Comparison of ENCODE assay signal across 26 cellular contexts in the genomic region with DNA sequence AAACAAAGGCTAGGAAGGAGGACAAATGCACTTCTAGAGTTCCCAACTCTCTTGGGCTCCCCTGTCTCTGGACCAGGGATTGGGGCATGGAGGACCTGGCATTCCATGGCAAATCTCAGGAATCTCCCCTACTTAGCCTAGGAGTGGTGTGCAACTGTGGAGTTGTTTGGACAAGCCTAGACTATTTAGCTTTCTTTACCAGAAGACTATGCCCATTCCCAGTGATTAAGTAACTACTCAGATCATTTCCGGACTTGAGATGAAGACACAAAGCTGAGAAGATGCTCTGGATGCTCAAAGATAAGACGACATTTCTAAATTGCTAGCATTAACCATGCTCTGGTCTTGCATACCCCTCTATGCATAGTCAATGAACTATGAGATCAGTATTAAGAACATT. TPM values are rescaled to one million over a fixed set of nuclear protein-coding genes. Genes with fewer than 3 reads are reported as not detected.
"Had no signal": no experiment of that assay in that cellular context is flagged by ENCODE, and none has a peak within 500 bp of the region (broad histone marks: within the 10 kb centered on the region; RNA-seq: fewer than 3 reads in every experiment).

No MANE protein-coding gene starts in this region.

- H3K27ac ChIP-seq: gastroesophageal sphincter, heart left ventricle, hepatocyte, left lung, neural progenitor cell, parathyroid adenoma, prostate gland, right atrium auricular region, testis, tibial artery had no signal

- H2AFZ ChIP-seq: hepatocyte, neural progenitor cell, parathyroid adenoma had no signal

- H3K4me1 ChIP-seq: gastroesophageal sphincter, left lung, parathyroid adenoma, prostate gland, right atrium auricular region, testis, tibial artery had no signal

- H3K4me2 ChIP-seq: hepatocyte, neural progenitor cell had no signal

- H3K9me3 Mint-ChIP-seq: effector memory CD8-positive, alpha-beta T cell; neural progenitor cell; stimulated activated memory B cell treated with anti-CD40 and anti-IgM and Interleukin-4, amounts not matched to agents 10 μg/mL and 1 μg/mL and 100 μg/mL, for 72 hours had no signal

- ATAC-seq: effector memory CD8-positive, alpha-beta T cell; esophagus mucosa; gastroesophageal sphincter; heart left ventricle; left cardiac atrium; left lung; naive thymus-derived CD4-positive, alpha-beta T cell; sciatic nerve; stimulated activated memory B cell treated with anti-CD40 and anti-IgM and Interleukin-4, amounts not matched to agents 10 μg/mL and 1 μg/mL and 100 μg/mL, for 72 hours; stimulated activated naive CD8-positive, alpha-beta T cell treated with anti-CD3 and anti-CD28 coated beads, Interleukin-15, Interleukin-2, amounts not matched to agents 100 U/mL and 50 U/mL, for 24 hours had no signal

- H3K9me3 ChIP-seq: gastroesophageal sphincter, heart left ventricle, left lung, prostate gland, right atrium auricular region, testis, tibial artery had no signal

- FAIRE-seq: endometrium had no signal

- H3K27me3 ChIP-seq: gastroesophageal sphincter, heart left ventricle, hepatocyte, neural progenitor cell, right atrium auricular region, testis, tibial artery had no signal

- H3K4me3 Mint-ChIP-seq: effector memory CD8-positive, alpha-beta T cell; naive thymus-derived CD4-positive, alpha-beta T cell; nephron; neural progenitor cell; stimulated activated memory B cell treated with anti-CD40 and anti-IgM and Interleukin-4, amounts not matched to agents 10 μg/mL and 1 μg/mL and 100 μg/mL, for 72 hours; type B pancreatic cell had no signal

- H3K79me2 ChIP-seq: hepatocyte, parathyroid adenoma had no signal

- DNase-seq: cortex of kidney; effector memory CD8-positive, alpha-beta T cell; heart left ventricle; left cardiac atrium; left lung; mesendoderm; midbrain; naive thymus-derived CD4-positive, alpha-beta T cell; stimulated activated CD4-positive, alpha-beta T cell treated with anti-CD3 and anti-CD28 coated beads, Interleukin-2, amount 100 ng/mL, for 24 hours; stimulated activated CD4-positive, alpha-beta T cell treated with anti-CD3 and anti-CD28 coated beads, Interleukin-4, amount 100 ng/mL, for 4 hours; stimulated activated naive CD8-positive, alpha-beta T cell treated with anti-CD3 and anti-CD28 coated beads, Interleukin-15, Interleukin-2, amounts not matched to agents 100 U/mL and 50 U/mL, for 24 hours; substantia nigra; testis; tibial artery had no signal

- H3K4me1 Mint-ChIP-seq: naive thymus-derived CD4-positive, alpha-beta T cell; nephron; stimulated activated memory B cell treated with anti-CD40 and anti-IgM and Interleukin-4, amounts not matched to agents 10 μg/mL and 1 μg/mL and 100 μg/mL, for 72 hours had no signal

- H3K4me3 ChIP-seq: gastroesophageal sphincter, heart left ventricle, hepatocyte, left lung, neural progenitor cell, prostate gland, right atrium auricular region, testis, tibial artery had no signal

- H3K36me3 Mint-ChIP-seq: stimulated activated memory B cell treated with anti-CD40 and anti-IgM and Interleukin-4, amounts not matched to agents 10 μg/mL and 1 μg/mL and 100 μg/mL, for 72 hours; type B pancreatic cell had no signal

- H3K27ac Mint-ChIP-seq: effector memory CD8-positive, alpha-beta T cell; naive thymus-derived CD4-positive, alpha-beta T cell; nephron; neural progenitor cell; stimulated activated memory B cell treated with anti-CD40 and anti-IgM and Interleukin-4, amounts not matched to agents 10 μg/mL and 1 μg/mL and 100 μg/mL, for 72 hours; type B pancreatic cell had no signal

- H3K9ac ChIP-seq: neural progenitor cell, parathyroid adenoma had no signal

- H3K36me3 ChIP-seq: gastroesophageal sphincter, heart left ventricle, left lung, neural progenitor cell, prostate gland, right atrium auricular region, tibial artery had no signal

- H3K27me3 Mint-ChIP-seq: type B pancreatic cell had no signal

RNA-seq across cellular contexts. Expression of a gene that starts 13.7 kb away (rescaled TPM):
- total RNA-seq: naive thymus-derived CD4-positive, alpha-beta T cell had no signal
- polyA plus RNA-seq: naive thymus-derived CD4-positive, alpha-beta T cell had no signal
